In the genomic region with DNA sequence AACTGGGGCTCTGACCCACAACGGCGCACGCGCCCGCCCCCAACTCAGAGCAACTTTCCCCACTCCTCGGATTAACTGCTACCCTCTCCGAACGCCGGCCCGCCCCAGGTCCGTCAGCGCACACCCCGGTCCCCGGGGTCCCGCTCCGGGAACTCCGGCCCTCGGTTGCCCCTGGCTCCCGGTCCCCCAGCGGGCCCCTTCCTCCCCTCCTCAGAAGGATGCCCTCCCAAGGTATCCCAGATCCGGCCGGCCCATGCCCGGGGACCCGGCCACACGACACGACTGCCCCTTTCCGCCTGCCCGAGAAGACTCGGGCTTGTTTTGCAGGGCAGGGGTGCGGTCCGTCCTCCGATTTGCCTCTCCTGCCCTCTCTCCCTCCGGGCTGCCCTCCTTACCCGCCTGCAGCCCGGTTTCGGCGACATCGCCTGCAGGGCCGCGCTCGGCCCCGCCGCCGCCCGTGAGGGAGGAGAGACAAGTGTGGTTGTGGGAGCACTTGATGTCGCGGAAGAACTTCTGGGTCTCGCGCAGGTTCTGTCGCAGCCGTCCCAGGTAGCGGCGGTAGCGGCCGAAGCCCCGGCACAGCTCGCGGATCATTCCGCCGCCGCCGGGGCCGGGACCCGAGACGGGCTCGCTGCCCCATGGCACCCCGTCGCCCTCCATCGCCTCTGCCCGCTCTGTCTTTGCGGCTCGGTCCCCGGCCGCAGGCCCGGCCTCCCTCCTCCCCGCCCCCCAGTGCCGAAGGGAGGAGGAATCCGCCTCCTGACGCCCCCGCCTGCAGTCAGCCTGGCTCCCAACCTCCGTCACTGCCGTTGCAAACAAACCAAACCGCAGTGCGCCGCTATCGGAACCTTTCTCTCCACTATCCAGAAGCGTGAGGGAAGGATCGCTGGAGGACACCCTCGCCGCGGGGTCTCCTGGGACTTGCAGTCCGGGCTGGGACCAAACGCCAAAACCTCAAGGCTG, we compare ENCODE assay signal across 1 cellular context.
TF ChIP-seq lines count a peak whose summit lies in the region.

A gene with protein sequence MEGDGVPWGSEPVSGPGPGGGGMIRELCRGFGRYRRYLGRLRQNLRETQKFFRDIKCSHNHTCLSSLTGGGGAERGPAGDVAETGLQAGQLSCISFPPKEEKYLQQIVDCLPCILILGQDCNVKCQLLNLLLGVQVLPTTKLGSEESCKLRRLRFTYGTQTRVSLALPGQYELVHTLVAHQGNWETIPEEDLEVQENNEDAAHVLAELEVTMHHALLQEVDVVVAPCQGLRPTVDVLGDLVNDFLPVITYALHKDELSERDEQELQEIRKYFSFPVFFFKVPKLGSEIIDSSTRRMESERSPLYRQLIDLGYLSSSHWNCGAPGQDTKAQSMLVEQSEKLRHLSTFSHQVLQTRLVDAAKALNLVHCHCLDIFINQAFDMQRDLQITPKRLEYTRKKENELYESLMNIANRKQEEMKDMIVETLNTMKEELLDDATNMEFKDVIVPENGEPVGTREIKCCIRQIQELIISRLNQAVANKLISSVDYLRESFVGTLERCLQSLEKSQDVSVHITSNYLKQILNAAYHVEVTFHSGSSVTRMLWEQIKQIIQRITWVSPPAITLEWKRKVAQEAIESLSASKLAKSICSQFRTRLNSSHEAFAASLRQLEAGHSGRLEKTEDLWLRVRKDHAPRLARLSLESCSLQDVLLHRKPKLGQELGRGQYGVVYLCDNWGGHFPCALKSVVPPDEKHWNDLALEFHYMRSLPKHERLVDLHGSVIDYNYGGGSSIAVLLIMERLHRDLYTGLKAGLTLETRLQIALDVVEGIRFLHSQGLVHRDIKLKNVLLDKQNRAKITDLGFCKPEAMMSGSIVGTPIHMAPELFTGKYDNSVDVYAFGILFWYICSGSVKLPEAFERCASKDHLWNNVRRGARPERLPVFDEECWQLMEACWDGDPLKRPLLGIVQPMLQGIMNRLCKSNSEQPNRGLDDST (minus strand): TSS at position 827 of the 963 bp plus-strand sequence. CDS start 167 bp downstream, at position 660.

TF ChIP-seq in HepG2, 621 proteins besides CTCF, POLR2A, EP300 and RAD21 (continued from another document and continues in another):
- TF ChIP-seq ZIK1 (CRISPR knock-in tag; IDR thresholded peaks at IDR 0.05; ENCODE audit: borderline replicate concordance, low read depth) (no peak), TARDBP (CRISPR knock-in tag; IDR thresholded peaks at IDR 0.05) (peak; percentile 92), MAFG (CRISPR knock-in tag; IDR thresholded peaks at IDR 0.05) (no peak), HHEX (CRISPR knock-in tag; IDR thresholded peaks at IDR 0.05) (peak; percentile 54), REL (CRISPR knock-in tag; conservative IDR thresholded peaks at IDR 0.05) (peak; percentile 94; the same call in 1 of the 2 replicates), ZBTB14 (CRISPR knock-in tag; IDR thresholded peaks at IDR 0.05) (no peak; the same call in 1 of the 2 replicates), ZNF124 (CRISPR knock-in tag; IDR thresholded peaks at IDR 0.05) (peak; percentile 96), ZNF260 (CRISPR knock-in tag; IDR thresholded peaks at IDR 0.05; ENCODE audit: borderline replicate concordance, low read depth) (0 out of 2 replicates have a peak, but pooled peaks have one; percentile 70), ZNF160 (CRISPR knock-in tag; IDR thresholded peaks at IDR 0.05) (no peak; the same call in 1 of the 2 replicates), ZNF547 (CRISPR knock-in tag; IDR thresholded peaks at IDR 0.05) (peak; percentile 74; the same call in 1 of the 2 replicates), PLRG1 (conservative IDR thresholded peaks at IDR 0.05) (no peak), ZNF644 (CRISPR knock-in tag; IDR thresholded peaks at IDR 0.05; ENCODE audit: low read depth) (no peak), MTERF4 (CRISPR knock-in tag; IDR thresholded peaks at IDR 0.05) (peak; percentile 18; the same call in 1 of the 2 replicates), ZUFSP (CRISPR knock-in tag; IDR thresholded peaks at IDR 0.05; ENCODE audit: borderline replicate concordance) (no peak), SIN3B (IDR thresholded peaks at IDR 0.05; ENCODE audit: low read length) (peak; percentile 47; the same call in 1 of the 2 replicates), IRF2 (CRISPR knock-in tag; IDR thresholded peaks at IDR 0.05) (peak; percentile 99), GPN1 (CRISPR knock-in tag; IDR thresholded peaks at IDR 0.05; ENCODE audit: borderline replicate concordance) (no peak)
- TF ChIP-seq, protein P1, sequence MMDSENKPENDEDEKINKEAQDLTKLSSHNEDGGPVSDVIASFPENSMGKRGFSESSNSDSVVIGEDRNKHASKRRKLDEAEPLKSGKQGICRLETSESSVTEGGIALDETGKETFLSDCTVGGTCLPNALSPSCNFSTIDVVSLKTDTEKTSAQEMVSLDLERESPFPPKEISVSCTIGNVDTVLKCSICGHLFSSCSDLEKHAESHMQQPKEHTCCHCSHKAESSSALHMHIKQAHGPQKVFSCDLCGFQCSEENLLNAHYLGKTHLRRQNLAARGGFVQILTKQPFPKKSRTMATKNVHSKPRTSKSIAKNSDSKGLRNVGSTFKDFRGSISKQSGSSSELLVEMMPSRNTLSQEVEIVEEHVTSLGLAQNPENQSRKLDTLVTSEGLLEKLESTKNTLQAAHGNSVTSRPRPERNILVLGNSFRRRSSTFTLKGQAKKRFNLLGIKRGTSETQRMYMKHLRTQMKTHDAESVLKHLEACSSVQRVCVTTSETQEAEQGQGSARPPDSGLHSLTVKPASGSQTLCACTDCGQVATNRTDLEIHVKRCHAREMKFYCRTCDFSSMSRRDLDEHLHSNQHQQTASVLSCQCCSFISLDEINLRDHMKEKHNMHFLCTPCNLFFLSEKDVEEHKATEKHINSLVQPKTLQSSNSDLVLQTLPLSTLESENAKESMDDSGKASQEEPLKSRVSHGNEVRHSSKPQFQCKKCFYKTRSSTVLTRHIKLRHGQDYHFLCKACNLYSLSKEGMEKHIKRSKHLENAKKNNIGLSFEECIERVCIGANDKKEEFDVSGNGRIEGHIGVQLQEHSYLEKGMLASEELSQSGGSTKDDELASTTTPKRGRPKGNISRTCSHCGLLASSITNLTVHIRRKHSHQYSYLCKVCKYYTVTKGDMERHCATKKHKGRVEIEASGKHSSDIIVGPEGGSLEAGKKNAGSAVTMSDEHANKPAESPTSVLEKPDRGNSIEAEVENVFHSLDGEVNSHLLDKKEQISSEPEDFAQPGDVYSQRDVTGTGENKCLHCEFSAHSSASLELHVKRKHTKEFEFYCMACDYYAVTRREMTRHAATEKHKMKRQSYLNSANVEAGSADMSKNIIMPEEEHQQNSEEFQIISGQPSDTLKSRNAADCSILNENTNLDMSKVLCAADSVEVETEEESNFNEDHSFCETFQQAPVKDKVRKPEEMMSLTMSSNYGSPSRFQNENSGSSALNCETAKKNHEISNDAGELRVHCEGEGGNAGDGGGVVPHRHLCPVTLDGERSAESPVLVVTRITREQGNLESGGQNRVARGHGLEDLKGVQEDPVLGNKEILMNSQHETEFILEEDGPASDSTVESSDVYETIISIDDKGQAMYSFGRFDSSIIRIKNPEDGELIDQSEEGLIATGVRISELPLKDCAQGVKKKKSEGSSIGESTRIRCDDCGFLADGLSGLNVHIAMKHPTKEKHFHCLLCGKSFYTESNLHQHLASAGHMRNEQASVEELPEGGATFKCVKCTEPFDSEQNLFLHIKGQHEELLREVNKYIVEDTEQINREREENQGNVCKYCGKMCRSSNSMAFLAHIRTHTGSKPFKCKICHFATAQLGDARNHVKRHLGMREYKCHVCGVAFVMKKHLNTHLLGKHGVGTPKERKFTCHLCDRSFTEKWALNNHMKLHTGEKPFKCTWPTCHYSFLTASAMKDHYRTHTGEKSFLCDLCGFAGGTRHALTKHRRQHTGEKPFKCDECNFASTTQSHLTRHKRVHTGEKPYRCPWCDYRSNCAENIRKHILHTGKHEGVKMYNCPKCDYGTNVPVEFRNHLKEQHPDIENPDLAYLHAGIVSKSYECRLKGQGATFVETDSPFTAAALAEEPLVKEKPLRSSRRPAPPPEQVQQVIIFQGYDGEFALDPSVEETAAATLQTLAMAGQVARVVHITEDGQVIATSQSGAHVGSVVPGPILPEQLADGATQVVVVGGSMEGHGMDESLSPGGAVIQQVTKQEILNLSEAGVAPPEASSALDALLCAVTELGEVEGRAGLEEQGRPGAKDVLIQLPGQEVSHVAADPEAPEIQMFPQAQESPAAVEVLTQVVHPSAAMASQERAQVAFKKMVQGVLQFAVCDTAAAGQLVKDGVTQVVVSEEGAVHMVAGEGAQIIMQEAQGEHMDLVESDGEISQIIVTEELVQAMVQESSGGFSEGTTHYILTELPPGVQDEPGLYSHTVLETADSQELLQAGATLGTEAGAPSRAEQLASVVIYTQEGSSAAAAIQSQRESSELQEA (CRISPR knock-in tag; IDR thresholded peaks at IDR 0.05; ENCODE audit: not compliant biosample characterization): peak; percentile 91
- TF ChIP-seq, protein P2, sequence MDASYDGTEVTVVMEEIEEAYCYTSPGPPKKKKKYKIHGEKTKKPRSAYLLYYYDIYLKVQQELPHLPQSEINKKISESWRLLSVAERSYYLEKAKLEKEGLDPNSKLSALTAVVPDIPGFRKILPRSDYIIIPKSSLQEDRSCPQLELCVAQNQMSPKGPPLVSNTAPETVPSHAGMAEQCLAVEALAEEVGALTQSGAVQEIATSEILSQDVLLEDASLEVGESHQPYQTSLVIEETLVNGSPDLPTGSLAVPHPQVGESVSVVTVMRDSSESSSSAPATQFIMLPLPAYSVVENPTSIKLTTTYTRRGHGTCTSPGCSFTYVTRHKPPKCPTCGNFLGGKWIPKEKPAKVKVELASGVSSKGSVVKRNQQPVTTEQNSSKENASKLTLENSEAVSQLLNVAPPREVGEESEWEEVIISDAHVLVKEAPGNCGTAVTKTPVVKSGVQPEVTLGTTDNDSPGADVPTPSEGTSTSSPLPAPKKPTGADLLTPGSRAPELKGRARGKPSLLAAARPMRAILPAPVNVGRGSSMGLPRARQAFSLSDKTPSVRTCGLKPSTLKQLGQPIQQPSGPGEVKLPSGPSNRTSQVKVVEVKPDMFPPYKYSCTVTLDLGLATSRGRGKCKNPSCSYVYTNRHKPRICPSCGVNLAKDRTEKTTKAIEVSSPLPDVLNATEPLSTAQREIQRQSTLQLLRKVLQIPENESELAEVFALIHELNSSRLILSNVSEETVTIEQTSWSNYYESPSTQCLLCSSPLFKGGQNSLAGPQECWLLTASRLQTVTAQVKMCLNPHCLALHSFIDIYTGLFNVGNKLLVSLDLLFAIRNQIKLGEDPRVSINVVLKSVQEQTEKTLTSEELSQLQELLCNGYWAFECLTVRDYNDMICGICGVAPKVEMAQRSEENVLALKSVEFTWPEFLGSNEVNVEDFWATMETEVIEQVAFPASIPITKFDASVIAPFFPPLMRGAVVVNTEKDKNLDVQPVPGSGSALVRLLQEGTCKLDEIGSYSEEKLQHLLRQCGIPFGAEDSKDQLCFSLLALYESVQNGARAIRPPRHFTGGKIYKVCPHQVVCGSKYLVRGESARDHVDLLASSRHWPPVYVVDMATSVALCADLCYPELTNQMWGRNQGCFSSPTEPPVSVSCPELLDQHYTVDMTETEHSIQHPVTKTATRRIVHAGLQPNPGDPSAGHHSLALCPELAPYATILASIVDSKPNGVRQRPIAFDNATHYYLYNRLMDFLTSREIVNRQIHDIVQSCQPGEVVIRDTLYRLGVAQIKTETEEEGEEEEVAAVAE (CRISPR knock-in tag; IDR thresholded peaks at IDR 0.05; ENCODE audit: borderline replicate concordance): peak; percentile 83; the same call in 1 of the 2 replicates
- TF ChIP-seq, protein P3, sequence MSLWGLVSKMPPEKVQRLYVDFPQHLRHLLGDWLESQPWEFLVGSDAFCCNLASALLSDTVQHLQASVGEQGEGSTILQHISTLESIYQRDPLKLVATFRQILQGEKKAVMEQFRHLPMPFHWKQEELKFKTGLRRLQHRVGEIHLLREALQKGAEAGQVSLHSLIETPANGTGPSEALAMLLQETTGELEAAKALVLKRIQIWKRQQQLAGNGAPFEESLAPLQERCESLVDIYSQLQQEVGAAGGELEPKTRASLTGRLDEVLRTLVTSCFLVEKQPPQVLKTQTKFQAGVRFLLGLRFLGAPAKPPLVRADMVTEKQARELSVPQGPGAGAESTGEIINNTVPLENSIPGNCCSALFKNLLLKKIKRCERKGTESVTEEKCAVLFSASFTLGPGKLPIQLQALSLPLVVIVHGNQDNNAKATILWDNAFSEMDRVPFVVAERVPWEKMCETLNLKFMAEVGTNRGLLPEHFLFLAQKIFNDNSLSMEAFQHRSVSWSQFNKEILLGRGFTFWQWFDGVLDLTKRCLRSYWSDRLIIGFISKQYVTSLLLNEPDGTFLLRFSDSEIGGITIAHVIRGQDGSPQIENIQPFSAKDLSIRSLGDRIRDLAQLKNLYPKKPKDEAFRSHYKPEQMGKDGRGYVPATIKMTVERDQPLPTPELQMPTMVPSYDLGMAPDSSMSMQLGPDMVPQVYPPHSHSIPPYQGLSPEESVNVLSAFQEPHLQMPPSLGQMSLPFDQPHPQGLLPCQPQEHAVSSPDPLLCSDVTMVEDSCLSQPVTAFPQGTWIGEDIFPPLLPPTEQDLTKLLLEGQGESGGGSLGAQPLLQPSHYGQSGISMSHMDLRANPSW (CRISPR knock-in tag; IDR thresholded peaks at IDR 0.05; ENCODE audit: borderline replicate concordance): no peak
